Comparison of ENCODE assay signal across 26 cellular contexts in the genomic region with DNA sequence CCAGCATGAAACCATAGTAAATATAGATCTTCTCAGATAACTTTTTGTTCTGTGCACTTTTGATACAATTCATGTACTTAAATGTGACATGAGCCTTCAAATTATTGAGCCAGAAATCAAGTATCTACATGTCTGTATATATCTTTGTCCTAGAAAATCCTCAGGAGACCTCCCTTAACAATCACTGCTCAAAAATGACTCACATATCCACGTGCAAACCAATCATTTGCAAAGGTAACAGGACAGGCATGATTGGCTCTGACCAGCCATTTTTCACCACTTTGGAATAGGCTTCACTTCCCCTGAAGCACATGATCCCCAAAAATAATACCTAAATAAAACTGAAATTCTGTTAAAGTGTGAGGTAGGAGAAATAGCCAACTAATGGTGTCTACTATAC.
"Had no signal": no experiment of that assay in that cellular context is flagged by ENCODE, and none has a peak within 500 bp of the region (broad histone marks: within the 10 kb centered on the region; RNA-seq: fewer than 3 reads in every experiment).

No MANE protein-coding gene starts in this region.

- H3K4me3 Mint-ChIP-seq: memory B cell; naive thymus-derived CD4-positive, alpha-beta T cell; natural killer cell treated with Interleukin-12 subunit alpha and Interleukin-12 subunit beta and Interleukin-15 and Interleukin-18, amount 100 ng/mL, for 72 hours; stimulated activated naive B cell treated with anti-CD40 and anti-IgM and Interleukin-4, amounts not matched to agents 10 μg/mL and 1 μg/mL and 100 μg/mL, for 72 hours had no signal

- H2AFZ ChIP-seq: hepatocyte had no signal

- H3K4me3 ChIP-seq: hepatocyte, lung, mucosa of descending colon, ovary, right atrium auricular region, right lobe of liver, smooth muscle cell, stomach, testis, thyroid gland, transverse colon, upper lobe of left lung, vagina had no signal

- ATAC-seq: left cardiac atrium; left lobe of liver; mucosa of descending colon; naive thymus-derived CD4-positive, alpha-beta T cell; natural killer cell treated with Interleukin-12 subunit alpha and Interleukin-12 subunit beta and Interleukin-15 and Interleukin-18, amount 100 ng/mL, for 72 hours; right lobe of liver; stimulated activated naive B cell treated with anti-CD40 and anti-IgM and Interleukin-4, amounts not matched to agents 10 μg/mL and 1 μg/mL and 100 μg/mL, for 72 hours; stimulated activated naive CD8-positive, alpha-beta T cell treated with anti-CD3 and anti-CD28 coated beads, Interleukin-15, Interleukin-2, amounts not matched to agents 100 U/mL and 50 U/mL, for 24 hours had no signal

- H3K27ac ChIP-seq: hepatocyte, ovary, right atrium auricular region, right lobe of liver, stomach, testis, thyroid gland, transverse colon, upper lobe of left lung, vagina had no signal

- H3K9me3 ChIP-seq: mucosa of descending colon, ovary, right atrium auricular region, right lobe of liver, stomach, testis, thyroid gland, transverse colon, upper lobe of left lung, vagina had no signal

- H3K27me3 ChIP-seq: hepatocyte, ovary, right atrium auricular region, right lobe of liver, stomach, testis, thyroid gland, transverse colon, upper lobe of left lung, vagina had no signal

- DNase-seq: islet precursor cell; kidney glomerular epithelial cell; left cardiac atrium; midbrain; mucosa of descending colon; naive thymus-derived CD4-positive, alpha-beta T cell; ovary; right lobe of liver; stimulated activated CD4-positive, alpha-beta T cell treated with anti-CD3 and anti-CD28 coated beads, Interleukin-2, amount 100 ng/mL, for 24 hours; stimulated activated CD4-positive, alpha-beta T cell treated with anti-CD3 and anti-CD28 coated beads, Interleukin-4, amount 100 ng/mL, for 1 hour; stimulated activated naive B cell treated with anti-CD40 and anti-IgM and Interleukin-4, amounts not matched to agents 10 μg/mL and 1 μg/mL and 100 μg/mL, for 72 hours; stimulated activated naive CD8-positive, alpha-beta T cell treated with anti-CD3 and anti-CD28 coated beads, Interleukin-15, Interleukin-2, amounts not matched to agents 100 U/mL and 50 U/mL, for 24 hours; stomach; testis; transverse colon; upper lobe of left lung had no signal

- H3K79me2 ChIP-seq: hepatocyte had no signal

- H3K36me3 Mint-ChIP-seq: memory B cell; naive thymus-derived CD4-positive, alpha-beta T cell; natural killer cell treated with Interleukin-12 subunit alpha and Interleukin-12 subunit beta and Interleukin-15 and Interleukin-18, amount 100 ng/mL, for 72 hours; stimulated activated naive B cell treated with anti-CD40 and anti-IgM and Interleukin-4, amounts not matched to agents 10 μg/mL and 1 μg/mL and 100 μg/mL, for 72 hours had no signal

- H3K27me3 Mint-ChIP-seq: memory B cell; naive thymus-derived CD4-positive, alpha-beta T cell; natural killer cell treated with Interleukin-12 subunit alpha and Interleukin-12 subunit beta and Interleukin-15 and Interleukin-18, amount 100 ng/mL, for 72 hours; progenitor cell of endocrine pancreas; stimulated activated naive B cell treated with anti-CD40 and anti-IgM and Interleukin-4, amounts not matched to agents 10 μg/mL and 1 μg/mL and 100 μg/mL, for 72 hours had no signal

- H3K27ac Mint-ChIP-seq: memory B cell; naive thymus-derived CD4-positive, alpha-beta T cell; natural killer cell treated with Interleukin-12 subunit alpha and Interleukin-12 subunit beta and Interleukin-15 and Interleukin-18, amount 100 ng/mL, for 72 hours; progenitor cell of endocrine pancreas; stimulated activated naive B cell treated with anti-CD40 and anti-IgM and Interleukin-4, amounts not matched to agents 10 μg/mL and 1 μg/mL and 100 μg/mL, for 72 hours had no signal

- H3K4me1 ChIP-seq: right atrium auricular region, right lobe of liver, stomach, testis, upper lobe of left lung had no signal

- H3K4me1 Mint-ChIP-seq: memory B cell; naive thymus-derived CD4-positive, alpha-beta T cell; stimulated activated naive B cell treated with anti-CD40 and anti-IgM and Interleukin-4, amounts not matched to agents 10 μg/mL and 1 μg/mL and 100 μg/mL, for 72 hours had no signal

- H3K4me2 ChIP-seq: hepatocyte had no signal

- H3K36me3 ChIP-seq: ovary, right atrium auricular region, right lobe of liver, stomach, thyroid gland, transverse colon, upper lobe of left lung, vagina had no signal
